8 cellular contexts compared by ENCODE assay signal in genomic region chr21:42145569-42146250, GRCh38.
DNase-seq lines count a peak whose midpoint lies in the region; ATAC-seq lines count a peak whose summit lies in the region.

No MANE protein-coding gene starts in this region.

- intact Hi-C loops in left colon (cut with DNase I, micrococcal nuclease): loop anchor here in 1 of 2 donors (10.0 kb wide), 1 partner anchor 119 kb away; no protein-coding TSS in a partner anchor

- ATAC-seq in left colon: peak; percentile 84
- no peak for ATAC-seq in HG03442 (IDR thresholded peaks at IDR 0.05; ENCODE audit: unreplicated experiment)

- peak overlapping the region; percentile 20 for H3K27ac ChIP-seq in cingulate gyrus (ENCODE audit: low read depth, low read length)

- DNase-seq in AG08395 (ENCODE audit: low spot score) (peak; percentile 89), H4 (ENCODE audit: low spot score) (peak; percentile 72), NCI-H460 (ENCODE audit: extremely low read depth, low read depth) (peak; percentile 42), left colon (peak in 1 of 2 donors; percentile 42)
- peak; percentile 61 to 66 for DNase-seq in activated CD4-positive, alpha-beta T cell treated with anti-CD3 and anti-CD28 coated beads for 4 hours
- DNase-seq in stimulated activated CD4-positive, alpha-beta T cell treated with anti-CD3 and anti-CD28 coated beads, Interleukin-4, amount 100 ng/mL, for 1 hour: peak; percentile 53
